Comparison of ENCODE assay signal across 32 cellular contexts in genomic region chr10:90860790-90861189, GRCh38.
"Had no signal": no experiment of that assay in that cellular context is flagged by ENCODE, and none has a peak within 500 bp of the region (broad histone marks: within the 10 kb centered on the region; RNA-seq: fewer than 3 reads in every experiment).

No MANE protein-coding gene starts in this region.

- H3K9ac ChIP-seq: KMS-11, SK-N-SH had no signal

- H2AFZ ChIP-seq: PC-9 had no signal

- H3K4me3 ChIP-seq: PC-9, SJSA1 had no signal

- H3K4me2 ChIP-seq: KMS-11, PC-9, SK-N-SH had no signal

- H3K9me3 ChIP-seq: SK-N-SH had no signal

- DNase-seq: Karpas-422, NCI-H1048, NCI-H1092 treated with DMSO at 0.1 percent for 48 hours, NCI-H1105 treated with DMSO at 0.1 percent for 48 hours, NCI-H1417, NCI-H1436, NCI-H146, NCI-H1694, NCI-H187, NCI-H1930, NCI-H2029 treated with DMSO at 0.1 percent for 48 hours, NCI-H2081 treated with DMSO at 0.1 percent for 48 hours, NCI-H2107, NCI-H2171, NCI-H226, NCI-H446 treated with DMSO at 0.1 percent for 48 hours, NCI-H510A, NCI-H524, NCI-H526, NCI-H69, NCI-H748 treated with DMSO at 0.1 percent for 48 hours, NCI-H82, PC-9, Right ventricle myocardium superior, SHP77 treated with DMSO at 0.1 percent for 48 hours, SK-N-SH, SW 1271 had no signal

- FAIRE-seq: RCC 7860 had no signal

- H3K9me2 ChIP-seq: SK-N-SH had no signal

- H3K27ac ChIP-seq: KMS-11, RWPE1, SJSA1 had no signal

- ATAC-seq: Panc1 had no signal
